Comparison of ENCODE assay signal across 1 cellular context in the genomic region with DNA sequence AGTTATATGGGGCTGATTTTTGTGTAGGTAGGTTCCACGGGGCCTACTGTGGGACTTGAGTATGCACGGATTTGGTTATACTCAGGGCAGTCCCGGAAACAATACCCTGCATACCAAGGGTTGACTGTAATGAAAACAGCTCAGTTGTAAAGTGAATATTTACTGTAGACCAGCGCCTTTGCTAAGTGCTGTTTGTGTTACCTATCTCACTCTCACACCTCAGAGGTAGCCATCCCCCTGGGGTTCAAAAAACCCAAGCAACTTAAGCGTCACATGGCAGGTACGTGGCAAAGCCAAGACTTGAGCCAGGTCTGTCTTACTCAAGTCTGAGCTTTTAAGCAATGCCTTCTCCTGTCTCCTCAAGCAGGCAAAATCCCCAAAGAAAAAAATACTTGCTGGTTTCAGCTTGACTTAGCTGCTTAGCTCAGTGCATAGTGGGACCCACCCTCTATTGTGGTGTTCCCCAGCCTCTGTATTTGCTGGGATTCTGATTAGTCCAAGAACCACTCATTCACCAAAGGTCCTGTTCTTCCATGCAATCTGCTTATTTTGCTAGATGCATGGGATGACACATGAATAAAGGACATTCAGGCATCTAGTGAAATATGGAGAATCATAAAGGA.
TF ChIP-seq lines count a peak whose summit lies in the region.

No MANE protein-coding gene starts in this region.

TF ChIP-seq in HepG2, 621 proteins besides CTCF, POLR2A, EP300 and RAD21:
- TF ChIP-seq ZNF446 (CRISPR knock-in tag; IDR thresholded peaks at IDR 0.05) (peak; percentile 52; the same call in 1 of the 2 replicates), ZNF572 (CRISPR knock-in tag; IDR thresholded peaks at IDR 0.05) (0 out of 2 replicates have a peak, but pooled peaks have one; percentile 38), ZNF607 (CRISPR knock-in tag; IDR thresholded peaks at IDR 0.05; ENCODE audit: borderline replicate concordance) (0 out of 2 replicates have a peak, but pooled peaks have one; percentile 23), CHD2 (IDR thresholded peaks at IDR 0.05; ENCODE audit: low read depth, low read length) (no peak), ZNF709 (CRISPR knock-in tag; IDR thresholded peaks at IDR 0.05) (0 out of 2 replicates have a peak, but pooled peaks have one; percentile 63), THAP11 (CRISPR knock-in tag; IDR thresholded peaks at IDR 0.05) (no peak), ZNF646 (CRISPR knock-in tag; IDR thresholded peaks at IDR 0.05) (peak; percentile 44; the same call in 1 of the 2 replicates), ZNF224 (CRISPR knock-in tag; IDR thresholded peaks at IDR 0.05) (0 out of 2 replicates have a peak, but pooled peaks have one; percentile 34), CHCHD3 (CRISPR knock-in tag; IDR thresholded peaks at IDR 0.05) (no peak), CCDC6 (CRISPR knock-in tag; IDR thresholded peaks at IDR 0.05) (peak; percentile 41; the same call in 1 of the 2 replicates)
